ENCODE assay signal across 9 cellular contexts in the genomic region with DNA sequence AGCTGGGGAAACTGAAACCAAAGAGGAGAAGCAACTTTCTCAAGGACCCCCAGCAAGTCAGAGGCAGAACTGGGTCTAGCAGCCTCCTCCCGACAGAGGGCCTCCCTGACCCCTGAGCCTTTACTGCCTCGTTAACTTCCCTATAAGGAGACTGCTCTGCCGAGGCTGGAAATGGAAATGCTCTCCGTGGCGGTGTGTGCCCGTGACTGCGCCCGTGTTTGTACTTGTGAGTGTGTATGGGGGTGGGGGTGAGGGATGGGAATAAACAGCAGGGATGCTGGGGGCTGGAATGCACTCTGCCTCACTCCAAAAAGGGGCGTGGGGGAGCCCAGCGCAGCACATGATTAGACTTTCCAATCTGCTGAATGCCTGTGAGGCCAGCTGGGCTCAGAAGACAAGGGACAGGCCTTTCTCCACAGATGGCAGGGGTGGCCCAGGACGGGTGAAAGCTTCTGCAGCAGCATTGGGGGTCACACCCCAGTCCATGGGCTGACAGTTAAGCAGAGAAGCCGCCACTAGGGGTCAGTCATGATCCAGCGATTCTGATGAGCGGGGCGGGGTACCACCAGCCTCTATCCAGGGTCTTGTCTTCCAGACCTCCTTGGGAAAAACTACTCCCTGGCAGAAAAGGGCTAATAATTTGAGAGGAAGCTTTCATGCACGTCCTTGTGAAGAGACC. TPM values are rescaled to one million over a fixed set of nuclear protein-coding genes. Genes with fewer than 3 reads are reported as not detected.
DNase-seq lines count a peak whose midpoint lies in the region; ATAC-seq and TF ChIP-seq lines count a peak whose summit lies in the region.
"Had no signal": no experiment of that assay in that cellular context is flagged by ENCODE, and none has a peak within 500 bp of the region (broad histone marks: within the 10 kb centered on the region; RNA-seq: fewer than 3 reads in every experiment).

No MANE protein-coding gene starts in this region.

- no peak overlapping the region for H3K14ac ChIP-seq in trophoblast cell (ENCODE audit: low read length)

- no peaks in the 10 kb centered on the region for H3K9me2 ChIP-seq in HCT116 (ENCODE audit: insufficient read depth)
- H3K9me2 ChIP-seq in PC-3 (replicated peaks; ENCODE audit: low read length): no peaks in the 10 kb centered on the region

- no peak overlapping the region for H2AFZ ChIP-seq in HCT116 (ENCODE audit: low read depth, low read length, poor library complexity, severe bottlenecking)
- peak overlapping the region; percentile 71; the same call in 1 of the 2 replicates for H2AFZ ChIP-seq in PC-3 (ENCODE audit: low read length)
- H2AFZ ChIP-seq in trophoblast cell (ENCODE audit: insufficient read depth, low read length, poor library complexity): no peak overlapping the region

- DNase-seq in CMK (ENCODE audit: low read depth) (peak; percentile 27), HCT116 (ENCODE audit: low read depth, low spot score) (peak; percentile 19), PC-3 (peak; percentile 67), glomerular visceral epithelial cell (ENCODE audit: extremely low spot score) (peak; percentile 30), trophoblast cell (peak; percentile 15 to 51), type B pancreatic cell (ENCODE audit: extremely low spot score, unreplicated experiment) (peak; percentile 79)
- DNase-seq in activated gamma-delta T cell treated with anti-CD3 and anti-CD28 coated beads, Interleukin-2, amount 50 U/mL, for 16 hours (ENCODE audit: low read depth): peak; percentile 34

- H3K9ac ChIP-seq in HCT116 (ENCODE audit: low read length) (no peak overlapping the region), PC-3 (ENCODE audit: low read length) (no peak overlapping the region), trophoblast cell (ENCODE audit: low read length) (no peak overlapping the region)

- H3K4me2 ChIP-seq in HCT116 (ENCODE audit: low read length) (peak overlapping the region; percentile 29; the same call in 1 of the 2 replicates), PC-3 (ENCODE audit: low read length) (peak overlapping the region; percentile 83), trophoblast cell (ENCODE audit: low read length) (no peak overlapping the region)

- POLR2A ChIA-PET in HCT116 (lab: Charles Lee): no interaction called here
- POLR2A ChIA-PET in PC-3 (lab: Charles Lee; ENCODE audit: unreplicated experiment): no interaction called here

- H3K36me3 Mint-ChIP-seq in type B pancreatic cell: no peaks in the 10 kb centered on the region

- CTCF ChIA-PET in HCT116 (lab: Charles Lee) (interaction anchor here (1.1 to 3.5 kb wide), 3 partner anchors 57 to 142 kb away, joined by 4 to 16 read pairs (median 8); no protein-coding TSS in a partner anchor), PC-3 (lab: Charles Lee) (no interaction called here)

- TF ChIP-seq CTCF in HCT116 (IDR thresholded peaks at IDR 0.05 in 2 of 3, conservative IDR thresholded peaks at IDR 0.05 in 1 of 3; ENCODE audit: borderline replicate concordance in 1 of 3, insufficient read depth in 1 of 3, low read depth in 2 of 3, low read length in 2 of 3): peak; percentile 52 to 79 (median 78); a peak in 5 of 6 replicates
- TF ChIP-seq CTCF in PC-3 (conservative IDR thresholded peaks at IDR 0.05; ENCODE audit: low read depth, low read length): peak; percentile 81
- TF ChIP-seq CTCF in type B pancreatic cell (conservative IDR thresholded peaks at IDR 0.05): peak; percentile 83

- H3K79me2 ChIP-seq in HCT116 (ENCODE audit: insufficient read depth, low read length) (no peaks in the 10 kb centered on the region), PC-3 (ENCODE audit: low read length) (no peaks in the 10 kb centered on the region), trophoblast cell (ENCODE audit: control insufficient read depth, insufficient read depth, low read length, poor library complexity) (no peaks in the 10 kb centered on the region)

- no peaks in the 10 kb centered on the region for H4K20me1 ChIP-seq in HCT116 (ENCODE audit: insufficient read depth)
- no peaks in the 10 kb centered on the region for H4K20me1 ChIP-seq in PC-3 (ENCODE audit: low read length)

- H3K9me3 ChIP-seq in HCT116 (ENCODE audit: control insufficient read depth in 1 of 2, insufficient read depth in 1 of 2, low read depth in 1 of 2, low read length in 2 of 2) (no peaks in the 10 kb centered on the region), PC-3 (ENCODE audit: low read length) (no peaks in the 10 kb centered on the region), trophoblast cell (ENCODE audit: insufficient read depth, low read depth, low read length) (no peaks in the 10 kb centered on the region)
- H3K9me3 ChIP-seq: SJSA1 had no signal

- no peak overlapping the region for H2BK12ac ChIP-seq in trophoblast cell (ENCODE audit: low read length)

- TF ChIP-seq RAD21 in HCT116 (IDR thresholded peaks at IDR 0.05; ENCODE audit: low read depth): peak; percentile 80

- H3K4me3 Mint-ChIP-seq in type B pancreatic cell: no peak overlapping the region

- H3F3A ChIP-seq in PC-3 (ENCODE audit: low read length, unreplicated experiment): no peaks in the 10 kb centered on the region

- H3K27ac ChIP-seq in HCT116 (ENCODE audit: low read depth, low read length) (no peak overlapping the region), PC-3 (ENCODE audit: low read length) (no peak overlapping the region), trophoblast cell (ENCODE audit: low read depth, low read length) (no peak overlapping the region)
- H3K27ac ChIP-seq: SJSA1 had no signal

- H2BK5ac ChIP-seq in trophoblast cell (ENCODE audit: low read depth, low read length, poor library complexity): no peak overlapping the region

- no peak overlapping the region for H2AK5ac ChIP-seq in trophoblast cell (ENCODE audit: low read length)

- no peak overlapping the region for H4K12ac ChIP-seq in trophoblast cell (ENCODE audit: low read depth, low read length)

- BruUV-seq in HCT116 (replicated peaks; lab: Mats Ljungman, UMichigan): no TSS peak
- BruUV-seq in PC-3 (replicated peaks; lab: Mats Ljungman, UMichigan): no TSS peak

- H4K91ac ChIP-seq in trophoblast cell (ENCODE audit: low read depth, low read length): no peak overlapping the region

- H3K79me1 ChIP-seq in trophoblast cell (ENCODE audit: low read length): no peaks in the 10 kb centered on the region

- intact Hi-C loops in HCT116 (cut with micrococcal nuclease) (loop anchor here (1.0 to 2.0 kb wide), 2 partner anchors 126 to 353 kb away; no protein-coding TSS in a partner anchor), PC-3 (cut with micrococcal nuclease) (loop anchor here (1.0 to 2.0 kb wide), 2 partner anchors 34 to 68 kb away; no protein-coding TSS in a partner anchor)

- H3K4me3 ChIP-seq in HCT116 (replicated peaks in 1 of 2; ENCODE audit: low read depth in 1 of 2, low read length in 2 of 2) (no peak overlapping the region), PC-3 (ENCODE audit: low read length) (peak overlapping the region; percentile 50; the same call in 1 of the 2 replicates), trophoblast cell (ENCODE audit: low read depth, low read length) (no peak overlapping the region)
- H3K4me3 ChIP-seq: SJSA1 had no signal

- H3K4ac ChIP-seq in trophoblast cell (ENCODE audit: low read depth, low read length): no peak overlapping the region

- RAD21 ChIA-PET in HCT116 (lab: Charles Lee; ENCODE audit: low non-redundant PET in 1 of 2, low total read pairs in 2 of 2, uncharacterized antibody in 2 of 2, unreplicated experiment in 2 of 2): no interaction called here

- no peaks in the 10 kb centered on the region for H3K9me3 Mint-ChIP-seq in type B pancreatic cell

- H3K4me1 ChIP-seq in HCT116 (ENCODE audit: control insufficient read depth in 1 of 2, insufficient read depth in 2 of 2, low read length in 2 of 2): no peaks in the 10 kb centered on the region
- peaks cover 12% of the 10 kb centered on the region for H3K4me1 ChIP-seq in PC-3 (ENCODE audit: insufficient read depth, low read length)
- H3K4me1 ChIP-seq in trophoblast cell (ENCODE audit: control insufficient read depth in 1 of 2, insufficient read depth in 2 of 2, low read length in 2 of 2): peaks cover 0 to 2% of the 10 kb centered on the region in 2 experiments
- H3K4me1 ChIP-seq: SJSA1 had no signal

- TF ChIP-seq POLR2A in HCT116 (IDR thresholded peaks at IDR 0.05; ENCODE audit: borderline replicate concordance, extremely low read depth, insufficient read depth, insufficient read length): no peak

- ATAC-seq in HCT116 (peak; percentile 91), PC-3 (peak; percentile 74), HG02642 (IDR thresholded peaks at IDR 0.05; ENCODE audit: poor library complexity, unreplicated experiment) (no peak)

- H3K18ac ChIP-seq in trophoblast cell (ENCODE audit: low read length): no peak overlapping the region

- H3K27me3 Mint-ChIP-seq in type B pancreatic cell: peaks cover 31% of the 10 kb centered on the region

- no peak overlapping the region for H3K27ac Mint-ChIP-seq in type B pancreatic cell

- H3K23ac ChIP-seq in trophoblast cell (ENCODE audit: low read length): no peak overlapping the region

- H3K27me3 ChIP-seq in HCT116 (ENCODE audit: insufficient read depth, low read length) (no peaks in the 10 kb centered on the region), PC-3 (ENCODE audit: low read length) (no peaks in the 10 kb centered on the region), trophoblast cell (ENCODE audit: insufficient read depth, low read length) (no peaks in the 10 kb centered on the region)
- H3K27me3 ChIP-seq: SJSA1 had no signal

- H3K36me3 ChIP-seq in HCT116 (ENCODE audit: control insufficient read depth in 1 of 2, insufficient read depth in 2 of 2, low read length in 2 of 2) (no peaks in the 10 kb centered on the region), PC-3 (ENCODE audit: low read depth, low read length) (no peaks in the 10 kb centered on the region), trophoblast cell (ENCODE audit: control insufficient read depth in 1 of 2, insufficient read depth in 2 of 2, low read length in 2 of 2) (no peaks in the 10 kb centered on the region)
- H3K36me3 ChIP-seq: SJSA1 had no signal

- no peak overlapping the region for H4K8ac ChIP-seq in trophoblast cell (ENCODE audit: low read depth, low read length)

- no CpG with 5 or more reads among the region's 16 CpGs for WGBS in trophoblast cell (ENCODE audit: extremely low coverage, insufficient coverage, insufficient read length)

- H3K4me1 Mint-ChIP-seq in type B pancreatic cell (ENCODE audit: unreplicated experiment): peaks cover 7% of the 10 kb centered on the region

- H2BK120ac ChIP-seq in trophoblast cell (ENCODE audit: insufficient read depth, low read length, poor library complexity): no peak overlapping the region

TF ChIP-seq in HCT116, 20 proteins besides CTCF, POLR2A, EP300 and RAD21 (continues in another document):
- TF ChIP-seq FOSL1 (IDR thresholded peaks at IDR 0.05; ENCODE audit: low read depth): no peak
- no peak for TF ChIP-seq EZH2 (IDR thresholded peaks at IDR 0.05)
- TF ChIP-seq ELF1 (IDR thresholded peaks at IDR 0.05; ENCODE audit: borderline replicate concordance, low read depth): no peak

RNA-seq across cellular contexts. Expression of gene MPHOSPH10, which starts 26.8 kb away (rescaled TPM):
- total RNA-seq in HCT116 (2021; ENCODE audit: unreplicated experiment): 36.7 TPM
- 5.9 and 9.1 TPM in 2 replicates for polyA plus RNA-seq in HCT116 (2012)
- 26.4 and 28.0 TPM in 2 replicates for total RNA-seq in PC-3 (2014; rRNA removed)
- 41.6 and 42.3 TPM in 2 replicates for polyA plus RNA-seq in trophoblast cell (2013)
- 40.2 and 41.7 TPM in 2 replicates for total RNA-seq in type B pancreatic cell (ENCODE audit: low replicate concordance)

RNA-seq across cellular contexts. Expression of gene MCEE, which starts 27.2 kb away (rescaled TPM):
- 9.0 TPM for total RNA-seq in HCT116 (2021; ENCODE audit: unreplicated experiment)
- 4.2 and 4.5 TPM in 2 replicates for polyA plus RNA-seq in HCT116 (2012)
- total RNA-seq in PC-3 (2014; rRNA removed): 10.9 and 15.3 TPM in 2 replicates
- polyA plus RNA-seq in trophoblast cell (2013): 20.1 and 20.4 TPM in 2 replicates
- 16.5 and 20.3 TPM in 2 replicates for total RNA-seq in type B pancreatic cell (ENCODE audit: low replicate concordance)

Comparison
In these comparisons a context has a peak if more than half of its experiments do, and no peak if none do; other contexts are left out.
1. DNase-seq: peak in every context shown above with its lines; median percentile 79 in type B pancreatic cell; 67 in PC-3; 34 in activated gamma-delta T cell treated with anti-CD3 and anti-CD28 coated beads, Interleukin-2, amount 50 U/mL, for 16 hours; 33 in trophoblast cell; 30 in glomerular visceral epithelial cell; 27 in CMK; 19 in HCT116.